ENCODE assay signal across 11 cellular contexts in genomic region chr1:58395355-58395754, GRCh38.
DNase-seq lines count a peak whose midpoint lies in the region; ATAC-seq lines count a peak whose summit lies in the region.
"Had no signal": no experiment of that assay in that cellular context is flagged by ENCODE, and none has a peak within 500 bp of the region (broad histone marks: within the 10 kb centered on the region; RNA-seq: fewer than 3 reads in every experiment).

No MANE protein-coding gene starts in this region.

- ATAC-seq in HG03280 (IDR thresholded peaks at IDR 0.05; ENCODE audit: unreplicated experiment) (no peak), HG02973 (IDR thresholded peaks at IDR 0.05; ENCODE audit: unreplicated experiment) (no peak)

- peak; percentile 20 to 38 for DNase-seq in AML-193 (lab: John Stamatoyannopoulos, UW)
- DNase-seq in KBM-7 = peak; percentile 46
- peak; percentile 65 for DNase-seq in brain pericyte (ENCODE audit: low read depth, low spot score)
- peak; percentile 14 for DNase-seq in left kidney (ENCODE audit: low read depth, low spot score)
- DNase-seq in posterior vena cava (ENCODE audit: low spot score) = no peak
- DNase-seq in NCI-H1417 treated with DMSO at 0.1 percent for 48 hours (lab: John Stamatoyannopoulos, UW) = no peak
- DNase-seq: DMS79, naive B cell, OCI-M1 had no signal

- intact Hi-C loops in posterior vena cava (cut with DNase I) = no loop called here

- in situ Hi-C loops in KBM-7 (cut with MboI; ENCODE audit: low pct_unique_long_range_greater_than_20kb, low sequenced_read_pairs) = no loop called here

Comparison
In these comparisons a context has a peak if more than half of its experiments do, and no peak if none do; other contexts are left out.
1. DNase-seq: peak in AML-193 (2 of 2), KBM-7 (single experiment), brain pericyte (single experiment) and left kidney (single experiment); none in posterior vena cava (single experiment) and NCI-H1417 treated with DMSO at 0.1 percent for 48 hours (single experiment).